ENCODE assay signal across 8 cellular contexts in the genomic region with DNA sequence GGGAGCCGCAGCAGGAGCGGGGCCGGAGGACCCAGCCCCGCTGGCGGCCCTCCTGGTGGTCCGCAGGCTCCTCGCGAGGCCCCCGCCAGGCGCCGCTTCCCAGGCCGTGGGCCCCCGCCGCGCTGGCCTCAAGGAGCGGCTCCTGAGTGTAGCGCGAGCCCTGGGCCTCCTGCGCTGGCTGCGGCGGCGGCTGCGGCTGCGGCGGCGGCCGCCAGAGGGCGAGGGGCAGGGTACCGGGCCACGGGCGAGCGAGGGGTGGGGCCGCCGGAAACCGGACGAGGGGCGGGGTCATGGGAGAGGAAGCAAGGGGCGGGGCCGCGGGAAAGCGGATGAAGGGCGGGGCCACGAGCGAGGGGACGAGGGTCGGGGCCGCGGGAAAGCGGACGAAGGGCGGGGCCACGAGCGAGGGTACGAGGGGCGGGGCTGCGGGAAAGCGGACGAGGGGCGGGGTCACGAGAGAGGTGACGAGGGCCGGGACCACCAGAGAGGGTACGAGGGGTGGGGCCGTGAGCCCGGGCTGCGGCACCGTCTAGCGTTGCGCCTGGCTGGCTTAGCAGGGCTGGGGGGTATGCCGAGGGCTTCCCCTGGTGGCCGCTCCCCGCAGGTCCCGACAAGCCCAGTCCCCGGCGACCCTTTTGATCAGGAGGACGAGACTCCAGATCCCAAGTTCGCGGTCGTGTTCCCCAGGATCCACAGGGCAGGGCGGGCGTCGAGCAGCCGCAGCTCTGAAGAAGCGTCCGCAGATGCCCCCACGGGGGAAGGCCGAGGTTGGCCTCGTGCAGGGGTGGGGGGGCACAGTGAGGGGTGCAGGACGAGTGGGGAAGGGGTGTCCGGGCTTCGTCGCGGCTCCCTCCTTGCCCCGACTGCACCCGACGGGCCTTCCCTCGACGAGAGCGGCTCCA. TPM values are rescaled to one million over a fixed set of nuclear protein-coding genes. Genes with fewer than 3 reads are reported as not detected.
DNase-seq lines count a peak whose midpoint lies in the region; ATAC-seq and TF ChIP-seq lines count a peak whose summit lies in the region.

No MANE protein-coding gene starts in this region.

- H3K4me1 ChIP-seq in spleen = peaks cover 6 to 44% (median 29%) of the 10 kb centered on the region in 6 donors

- H3K27me3 Mint-ChIP-seq in central memory CD8-positive, alpha-beta T cell = no peaks in the 10 kb centered on the region

- WGBS in spleen, 5 donors = 3 to 12% (median 9%) methylated on average over 45 to 99 of the region's 99 CpGs

- peak overlapping the region; percentile 61 for H3K4me3 Mint-ChIP-seq in central memory CD8-positive, alpha-beta T cell

- peak; percentile 55 for DNase-seq in NCI-H226
- DNase-seq in activated CD4-positive, CD25-positive, alpha-beta regulatory T cell treated with anti-CD3 and anti-CD28 coated beads, Interleukin-2, amount 50 U/mL, for 72 hours = peak; percentile 93
- DNase-seq in central memory CD8-positive, alpha-beta T cell (ENCODE audit: low spot score in 2 of 2) = peak; percentile 84 to 89
- peak; percentile 98 for DNase-seq in islet precursor cell
- peak; percentile 100 for DNase-seq in spleen

- no peaks in the 10 kb centered on the region for H3K9me3 ChIP-seq in spleen

- H3K4me1 Mint-ChIP-seq in central memory CD8-positive, alpha-beta T cell = peaks cover 14% of the 10 kb centered on the region

- no peak overlapping the region for H3K27ac Mint-ChIP-seq in central memory CD8-positive, alpha-beta T cell (ENCODE audit: low read depth)

- peak overlapping the region; percentile 52 to 91 (median 70) for H3K4me3 ChIP-seq in spleen

- peak; percentile 49 for ATAC-seq in GM18517 (IDR thresholded peaks at IDR 0.05; ENCODE audit: unreplicated experiment)
- ATAC-seq in HG03159 (IDR thresholded peaks at IDR 0.05; ENCODE audit: unreplicated experiment) = peak; percentile 60
- ATAC-seq in central memory CD8-positive, alpha-beta T cell (replicated peaks; ENCODE audit: extremely low read depth, poor library complexity, severe bottlenecking) = peak; percentile 85

- H3K9me3 Mint-ChIP-seq in central memory CD8-positive, alpha-beta T cell = no peaks in the 10 kb centered on the region

- peaks cover 0 to 33% (median 3%) of the 10 kb centered on the region in 6 donors for H3K36me3 ChIP-seq in spleen

- H3K27ac ChIP-seq in 22Rv1 (peak overlapping the region; percentile 64), spleen (peak overlapping the region; percentile 93 to 98 (median 96))

- peaks cover 0 to 11% (median 0%) of the 10 kb centered on the region in 7 donors for H3K27me3 ChIP-seq in spleen (replicated peaks in 1 of 7)

- TF ChIP-seq POLR2A in spleen (IDR thresholded peaks at IDR 0.05) = no peak

- TF ChIP-seq CTCF in 22Rv1 (IDR thresholded peaks at IDR 0.05) (peak; percentile 92), spleen (IDR thresholded peaks at IDR 0.05 in 8 of 11, conservative IDR thresholded peaks at IDR 0.05 in 3 of 11) (peak in 10 of 11 experiments; percentile 23 to 93 (median 85))

- peaks cover 2% of the 10 kb centered on the region for H3K36me3 Mint-ChIP-seq in central memory CD8-positive, alpha-beta T cell (ENCODE audit: insufficient read depth)

- intact Hi-C loops in spleen (cut with DNase I; ENCODE audit: low total_unique reads) = loop anchor here (5.0 kb wide), 2 partner anchors 72 to 162 kb away; a partner anchor contains a TSS

RNA-seq across cellular contexts. Expression of a gene that starts 1.7 kb away (rescaled TPM):
- 100 to 1,000 TPM; 203 to 569 (median 292) TPM for total RNA-seq in spleen
- polyA plus RNA-seq in spleen = 100 to 1,000 TPM; 123 to 551 (median 402) TPM

RNA-seq across cellular contexts. Expression of a gene that starts 44.0 kb away (rescaled TPM):
- total RNA-seq in spleen = 1 to 10 TPM; 2.1 to 5.1 (median 3.4) TPM
- 1 to 10 TPM; 3.0 to 4.7 (median 4.7) TPM for polyA plus RNA-seq in spleen

Comparison
In these comparisons a context has a peak if more than half of its experiments do, and no peak if none do; other contexts are left out.
1. Peak in every context shown above with its lines: DNase-seq, ATAC-seq, H3K4me3 ChIP-seq and H3K27ac ChIP-seq.